17 cellular contexts compared by ENCODE assay signal in genomic region chr7:66423729-66424128, GRCh38.
DNase-seq lines count a peak whose midpoint lies in the region; ATAC-seq, FAIRE-seq and TF ChIP-seq lines count a peak whose summit lies in the region.
"Had no signal": no experiment of that assay in that cellular context is flagged by ENCODE, and none has a peak within 500 bp of the region (broad histone marks: within the 10 kb centered on the region; RNA-seq: fewer than 3 reads in every experiment).

No MANE protein-coding gene starts in this region.

- H4K20me1 ChIP-seq in K562 (replicated peaks; ENCODE audit: control insufficient read depth, insufficient read depth, low read length), result no peaks in the 10 kb centered on the region
- H4K20me1 ChIP-seq: BLaER1 had no signal

- no peaks in the 10 kb centered on the region for H3K79me2 ChIP-seq in K562 (ENCODE audit: control insufficient read depth, insufficient read depth, low read length)

- intact Hi-C loops in K562 (cut with micrococcal nuclease), result no loop called here

- FAIRE-seq in K562 (lab: Jason Lieb, UNC) (no peak), small intestine (lab: Jason Lieb, UNC) (no peak)
- FAIRE-seq: HTR-8/SVneo had no signal

- no peak overlapping the region for H2AFZ ChIP-seq in K562 (ENCODE audit: low read depth, low read length)

- ATAC-seq in K562 (0 out of 3 replicates have a peak, but pooled peaks have one; percentile 27), HG02571 (IDR thresholded peaks at IDR 0.05; ENCODE audit: unreplicated experiment) (no peak), GM19455 (IDR thresholded peaks at IDR 0.05; ENCODE audit: unreplicated experiment) (no peak)

- CTCF ChIA-PET in K562 (lab: Yijun Ruan, JAX; ENCODE audit: low intra/inter-chr PET ratio), result no interaction called here

- POLR2A ChIA-PET in K562 (lab: Yijun Ruan, JAX), result no interaction called here

- H3K27ac ChIP-seq in K562 (ENCODE audit: extremely low read depth, low read depth, low read length), result no peak overlapping the region
- H3K27ac ChIP-seq in small intestine (ENCODE audit: low read depth in 1 of 2, low read length in 1 of 2), result no peak overlapping the region
- H3K27ac ChIP-seq: BLaER1 had no signal

- no peaks in the 10 kb centered on the region for H3K9me1 ChIP-seq in K562 (ENCODE audit: control insufficient read depth, insufficient read depth, low read length)

- BruUV-seq in K562 (replicated peaks; lab: Mats Ljungman, UMichigan), result no TSS peak

- no peaks in the 10 kb centered on the region for H3K9me3 ChIP-seq in K562 (replicated peaks; ENCODE audit: control insufficient read depth, insufficient read depth, low read depth, low read length)
- H3K9me3 ChIP-seq in small intestine (ENCODE audit: control insufficient read depth, low read depth), result no peaks in the 10 kb centered on the region
- H3K9me3 ChIP-seq: BLaER1, HAP-1 had no signal

- TF ChIP-seq RAD21 in K562 (CRISPR knock-in tag; conservative IDR thresholded peaks at IDR 0.05 in 1 of 2, IDR thresholded peaks at IDR 0.05 in 1 of 2), result no peak

- DNase-seq in GM13976 (ENCODE audit: low spot score) (no peak), HuH-7 (ENCODE audit: low spot score) (peak; percentile 54), K562 (ENCODE audit: extremely low read depth in 1 of 4, low spot score in 3 of 4) (no peak), iPS-NIHi11 (ENCODE audit: low spot score) (peak; percentile 16), small intestine (no peak)
- DNase-seq: 8988T; CD4-positive, alpha-beta memory T cell; DMS153; DMS79 treated with DMSO at 0.1 percent for 48 hours; GF-D8; GOT3; KG1 had no signal

- no peak overlapping the region for H3K9ac ChIP-seq in K562 (ENCODE audit: insufficient read depth in 1 of 2, low read depth in 2 of 2, low read length in 2 of 2)
- H3K9ac ChIP-seq: BLaER1 had no signal

- peaks cover 5% of the 10 kb centered on the region; the same call in 1 of the 3 replicates for H3K36me3 ChIP-seq in K562 (ENCODE audit: control insufficient read depth, insufficient read depth, low read length)
- peaks cover 2 to 3% of the 10 kb centered on the region in 2 donors for H3K36me3 ChIP-seq in small intestine (ENCODE audit: control insufficient read depth in 2 of 2, insufficient read depth in 2 of 2, low read length in 2 of 2)
- H3K36me3 ChIP-seq: BLaER1, HAP-1 had no signal

- 56% methylated on average over 4 of the region's 7 CpGs for WGBS in K562 (ENCODE audit: insufficient coverage, low coverage, missing lambda C conversion rate)
- 91 to 96% (median 94%) methylated on average over 7 of the region's 7 CpGs for WGBS in small intestine, 3 donors

- in situ Hi-C loops in GM13976 (cut with MboI; ENCODE audit: low sequenced_read_pairs, unreplicated experiment), result no loop called here
- in situ Hi-C loops in K562 (cut with MboI), result loop anchor here (10.0 kb wide), 1 partner anchor 1141 kb away; no protein-coding TSS in a partner anchor

- H3K4me3 ChIP-seq in K562 (no peak overlapping the region), small intestine (ENCODE audit: low read depth in 1 of 2, low read length in 2 of 2) (no peak overlapping the region)
- H3K4me3 ChIP-seq: BLaER1, HAP-1 had no signal

- no peak for TF ChIP-seq POLR2A in K562 (conservative IDR thresholded peaks at IDR 0.05)

- H3K4me2 ChIP-seq in K562 (ENCODE audit: insufficient read depth, low read length), result no peak overlapping the region
- H3K4me2 ChIP-seq: BLaER1 had no signal

- no peak for TF ChIP-seq EP300 in K562 (IDR thresholded peaks at IDR 0.05; ENCODE audit: low read length)

- peak; percentile 8 for TF ChIP-seq CTCF in GM13976 (IDR thresholded peaks at IDR 0.05; ENCODE audit: borderline replicate concordance, control extremely low read depth, extremely low read depth, insufficient read depth, missing control alignments)
- peak in 2 of 3 experiments; percentile 26 to 42; a peak in 2 of 6 replicates for TF ChIP-seq CTCF in K562 (IDR thresholded peaks at IDR 0.05 in 2 of 3, conservative IDR thresholded peaks at IDR 0.05 in 1 of 3; ENCODE audit: insufficient read depth in 2 of 3, low read depth in 1 of 3, low read length in 3 of 3)

- H3K4me1 ChIP-seq in K562 (replicated peaks in 1 of 2; ENCODE audit: control insufficient read depth in 2 of 2, insufficient read depth in 2 of 2, low read length in 2 of 2), result peaks cover 0 to 4% of the 10 kb centered on the region in 2 experiments; a peak in 2 of 5 replicates
- H3K4me1 ChIP-seq in small intestine (ENCODE audit: control insufficient read depth in 2 of 2, insufficient read depth in 1 of 2, low read depth in 1 of 2, low read length in 1 of 2), result no peaks in the 10 kb centered on the region
- H3K4me1 ChIP-seq: BLaER1, HAP-1 had no signal

- H3K27me3 ChIP-seq in K562 (ENCODE audit: control insufficient read depth in 2 of 2, insufficient read depth in 2 of 2, low read length in 2 of 2) (no peaks in the 10 kb centered on the region), small intestine (ENCODE audit: control insufficient read depth in 2 of 2, insufficient read depth in 2 of 2, low read length in 2 of 2) (no peaks in the 10 kb centered on the region)
- H3K27me3 ChIP-seq: BLaER1 had no signal

TF ChIP-seq in K562, 482 proteins besides CTCF, POLR2A, EP300 and RAD21:
- TF ChIP-seq HBP1 (CRISPR knock-in tag; IDR thresholded peaks at IDR 0.05), result no peak
- peak; percentile 71 for TF ChIP-seq ZNF384 (IDR thresholded peaks at IDR 0.05; ENCODE audit: low read depth, low read length)
- peak in 1 of 2 experiments; percentile 41; a peak in 1 of 4 replicates for TF ChIP-seq MLLT1 (IDR thresholded peaks at IDR 0.05)
- no peak for TF ChIP-seq ZNF764 (CRISPR knock-in tag; IDR thresholded peaks at IDR 0.05; ENCODE audit: low read depth)

Comparison
In these comparisons a context has a peak if more than half of its experiments do, and no peak if none do; other contexts are left out.
1. DNase-seq: peak in HuH-7 (single experiment) and iPS-NIHi11 (single experiment); none in GM13976 (single experiment), K562 (0 of 4) and small intestine (single experiment).